Comparison of ENCODE assay signal across 1 cellular context in genomic region chr19:4403005-4403761, GRCh38.
TF ChIP-seq lines count a peak whose summit lies in the region.

No MANE protein-coding gene starts in this region.

TF ChIP-seq in K562, 482 proteins besides CTCF, POLR2A, EP300 and RAD21:
- TF ChIP-seq JUN (IDR thresholded peaks at IDR 0.05; ENCODE audit: borderline replicate concordance, low read depth, low read length), result no peak
- 0 out of 2 replicates have a peak, but pooled peaks have one; percentile 22 for TF ChIP-seq JUN (CRISPR knock-in tag; IDR thresholded peaks at IDR 0.05; ENCODE audit: borderline replicate concordance)
- TF ChIP-seq TFAP4 (CRISPR knock-in tag; IDR thresholded peaks at IDR 0.05; ENCODE audit: borderline replicate concordance), result 0 out of 2 replicates have a peak, but pooled peaks have one; percentile 13
- peak; percentile 42 for TF ChIP-seq KDM5B (IDR thresholded peaks at IDR 0.05; ENCODE audit: insufficient replicate concordance, low read depth, low read length)
- TF ChIP-seq SIN3B (IDR thresholded peaks at IDR 0.05; ENCODE audit: low read depth), result 0 out of 2 replicates have a peak, but pooled peaks have one; percentile 21
- no peak for TF ChIP-seq CCNT2 (IDR thresholded peaks at IDR 0.05; ENCODE audit: borderline replicate concordance, extremely low read depth, insufficient read length, low read depth, low read length)
- TF ChIP-seq HDAC2 (IDR thresholded peaks at IDR 0.05), result 0 out of 2 replicates have a peak, but pooled peaks have one; percentile 38
- no peak for TF ChIP-seq CREB1 (IDR thresholded peaks at IDR 0.05)
- TF ChIP-seq CREB1 (CRISPR knock-in tag; IDR thresholded peaks at IDR 0.05), result peak; percentile 35; the same call in 1 of the 2 replicates
- peak; percentile 52 for TF ChIP-seq ZFX (CRISPR knock-in tag; IDR thresholded peaks at IDR 0.05)
- 0 out of 4 replicates have a peak, but pooled peaks of 1 of the 2 experiments have one; percentile 54 for TF ChIP-seq FOXA3 (CRISPR knock-in tag; conservative IDR thresholded peaks at IDR 0.05 in 1 of 2, IDR thresholded peaks at IDR 0.05 in 1 of 2)
- peak; percentile 45 for TF ChIP-seq CHD1 (IDR thresholded peaks at IDR 0.05; ENCODE audit: low read length)
- peak; percentile 74 for TF ChIP-seq RBFOX2 (IDR thresholded peaks at IDR 0.05; ENCODE audit: low read depth, low read length)
- TF ChIP-seq ZBTB1 (CRISPR knock-in tag; IDR thresholded peaks at IDR 0.05; ENCODE audit: borderline replicate concordance, low read depth), result peak; percentile 54; the same call in 1 of the 2 replicates
- 0 out of 2 replicates have a peak, but pooled peaks have one; percentile 37 for TF ChIP-seq E2F4 (CRISPR knock-in tag; IDR thresholded peaks at IDR 0.05; ENCODE audit: low read depth)
- peak; percentile 17; the same call in 1 of the 2 replicates for TF ChIP-seq ZNF143 (CRISPR knock-in tag; IDR thresholded peaks at IDR 0.05)
- peak; percentile 3 for TF ChIP-seq SAP30 (IDR thresholded peaks at IDR 0.05; ENCODE audit: borderline replicate concordance, insufficient read depth, low read depth, low read length, poor library complexity, severe bottlenecking)
- peak; percentile 98 for TF ChIP-seq ZKSCAN1 (IDR thresholded peaks at IDR 0.05; ENCODE audit: low read depth, low read length)
- TF ChIP-seq GABPB1 (CRISPR knock-in tag; IDR thresholded peaks at IDR 0.05), result peak; percentile 15; the same call in 1 of the 2 replicates
- no peak for TF ChIP-seq SIX5 (IDR thresholded peaks at IDR 0.05; ENCODE audit: borderline replicate concordance in 1 of 2, insufficient read depth in 1 of 2, low read depth in 1 of 2, low read length in 2 of 2)
- TF ChIP-seq ZNF12 (CRISPR knock-in tag; IDR thresholded peaks at IDR 0.05), result 0 out of 2 replicates have a peak, but pooled peaks have one; percentile 32
- 0 out of 4 replicates have a peak, but pooled peaks of 1 of the 2 experiments have one; percentile 24 for TF ChIP-seq KDM1A (IDR thresholded peaks at IDR 0.05)
- TF ChIP-seq ZNF395 (CRISPR knock-in tag; IDR thresholded peaks at IDR 0.05), result peak; percentile 30; the same call in 1 of the 2 replicates
- no peak for TF ChIP-seq YBX1 (IDR thresholded peaks at IDR 0.05)
- peak; percentile 32 for TF ChIP-seq RBBP5 (IDR thresholded peaks at IDR 0.05; ENCODE audit: borderline replicate concordance, insufficient read depth, low read length, poor library complexity, severe bottlenecking)
- TF ChIP-seq E2F5 (CRISPR knock-in tag; IDR thresholded peaks at IDR 0.05), result peak; percentile 40; the same call in 1 of the 2 replicates
- 0 out of 2 replicates have a peak, but pooled peaks have one; percentile 37 for TF ChIP-seq NR2C2 (CRISPR knock-in tag; IDR thresholded peaks at IDR 0.05)
- TF ChIP-seq NR2C2 (tag; IDR thresholded peaks at IDR 0.05), result no peak
- no peak for TF ChIP-seq ESRRA (IDR thresholded peaks at IDR 0.05; ENCODE audit: borderline replicate concordance, low read depth)
- TF ChIP-seq KAT7 (CRISPR knock-in tag; IDR thresholded peaks at IDR 0.05; ENCODE audit: borderline replicate concordance), result peak; percentile 78
- TF ChIP-seq SMARCB1 (IDR thresholded peaks at IDR 0.05; ENCODE audit: insufficient read length, low read depth), result no peak
- 0 out of 4 replicates have a peak, but pooled peaks of 1 of the 2 experiments have one; percentile 30 for TF ChIP-seq RCOR1 (IDR thresholded peaks at IDR 0.05; ENCODE audit: borderline replicate concordance in 1 of 2, low read depth in 2 of 2, low read length in 2 of 2)
- TF ChIP-seq ZFP91 (CRISPR knock-in tag; IDR thresholded peaks at IDR 0.05), result 0 out of 2 replicates have a peak, but pooled peaks have one; percentile 18
- peak; percentile 64; the same call in 1 of the 2 replicates for TF ChIP-seq BCOR (IDR thresholded peaks at IDR 0.05)
- no peak for TF ChIP-seq OTX1 (CRISPR knock-in tag; IDR thresholded peaks at IDR 0.05)
- TF ChIP-seq ZNF24 (IDR thresholded peaks at IDR 0.05), result peak; percentile 98
- TF ChIP-seq ZKSCAN8 (CRISPR knock-in tag; IDR thresholded peaks at IDR 0.05), result no peak
